ENCODE assay signal across 11 cellular contexts in genomic region chr1:80639777-80640533, GRCh38.
A peak's percentile ranks its signal among the peaks of the same experiment; 100 is the strongest.
DNase-seq lines count a peak whose midpoint lies in the region; ATAC-seq lines count a peak whose summit lies in the region.
"Had no signal": no experiment of that assay in that cellular context is flagged by ENCODE, and none has a peak within 500 bp of the region (broad histone marks: within the 10 kb centered on the region; RNA-seq: fewer than 3 reads in every experiment).

No MANE protein-coding gene starts in this region.

- H2AFZ ChIP-seq in mesenchymal stem cell (ENCODE audit: low read depth, low read length): no peak overlapping the region

- H3K4me1 Mint-ChIP-seq in natural killer cell treated with Interleukin-12 subunit alpha and Interleukin-12 subunit beta and Interleukin-15 and Interleukin-18, amount 100 ng/mL, for 72 hours (ENCODE audit: low read depth in 2 of 2): no peaks in the 10 kb centered on the region
- H3K4me1 Mint-ChIP-seq: activated naive CD8-positive, alpha-beta T cell treated with anti-CD3 and anti-CD28 coated beads for 36 hours had no signal

- no peak overlapping the region for H3K23ac ChIP-seq in mesenchymal stem cell (ENCODE audit: low read length in 2 of 2)

- H3K9me3 Mint-ChIP-seq in natural killer cell treated with Interleukin-12 subunit alpha and Interleukin-12 subunit beta and Interleukin-15 and Interleukin-18, amount 100 ng/mL, for 72 hours: peaks cover 17% of the 10 kb centered on the region
- H3K9me3 Mint-ChIP-seq: activated naive CD8-positive, alpha-beta T cell treated with anti-CD3 and anti-CD28 coated beads for 36 hours had no signal

- 44% methylated on average over 1 of the region's 2 CpGs for WGBS in mesenchymal stem cell

- H2BK5ac ChIP-seq in mesenchymal stem cell (ENCODE audit: low read depth, low read length, poor library complexity, severe bottlenecking): no peak overlapping the region

- H2AK5ac ChIP-seq in mesenchymal stem cell (ENCODE audit: low read length, severe bottlenecking): no peak overlapping the region

- no peak overlapping the region for H4K91ac ChIP-seq in mesenchymal stem cell (ENCODE audit: low read length)

- H3K27me3 Mint-ChIP-seq in natural killer cell treated with Interleukin-12 subunit alpha and Interleukin-12 subunit beta and Interleukin-15 and Interleukin-18, amount 100 ng/mL, for 72 hours: no peaks in the 10 kb centered on the region
- H3K27me3 Mint-ChIP-seq: activated naive CD8-positive, alpha-beta T cell treated with anti-CD3 and anti-CD28 coated beads for 36 hours had no signal

- no peak overlapping the region for H2BK12ac ChIP-seq in mesenchymal stem cell (ENCODE audit: low read length in 2 of 2)

- no peaks in the 10 kb centered on the region for H3K36me3 ChIP-seq in mesenchymal stem cell (ENCODE audit: control insufficient read depth in 1 of 2, insufficient read depth in 2 of 2, low read depth in 1 of 2, low read length in 2 of 2)

- H3K14ac ChIP-seq in mesenchymal stem cell (ENCODE audit: low read length in 2 of 2): no peak overlapping the region

- H3K27ac ChIP-seq in mesenchymal stem cell (ENCODE audit: low read length, poor library complexity, severe bottlenecking): no peak overlapping the region

- H3K4ac ChIP-seq in mesenchymal stem cell (ENCODE audit: low read depth in 1 of 2, low read length in 2 of 2): no peak overlapping the region

- H2BK120ac ChIP-seq in mesenchymal stem cell (ENCODE audit: low read depth, low read length): no peak overlapping the region

- no peak overlapping the region for H3K9ac ChIP-seq in mesenchymal stem cell (ENCODE audit: low read length)

- no peaks in the 10 kb centered on the region for H3K27me3 ChIP-seq in mesenchymal stem cell (ENCODE audit: control insufficient read depth in 1 of 2, insufficient read depth in 1 of 2, low read length in 2 of 2)

- no peak overlapping the region for H4K8ac ChIP-seq in mesenchymal stem cell (ENCODE audit: low read length)

- H3K36me3 Mint-ChIP-seq in natural killer cell treated with Interleukin-12 subunit alpha and Interleukin-12 subunit beta and Interleukin-15 and Interleukin-18, amount 100 ng/mL, for 72 hours: peaks cover 6% of the 10 kb centered on the region
- H3K36me3 Mint-ChIP-seq: activated naive CD8-positive, alpha-beta T cell treated with anti-CD3 and anti-CD28 coated beads for 36 hours had no signal

- H3K18ac ChIP-seq in mesenchymal stem cell (ENCODE audit: low read depth in 1 of 2, low read length in 2 of 2): no peak overlapping the region

- no peak overlapping the region for H3K4me3 ChIP-seq in mesenchymal stem cell (ENCODE audit: insufficient read depth in 1 of 2, low read depth in 1 of 2, low read length in 2 of 2)

- no peaks in the 10 kb centered on the region for H3K9me3 ChIP-seq in mesenchymal stem cell (ENCODE audit: control insufficient read depth, low read length)

- no peak overlapping the region for H3K27ac Mint-ChIP-seq in natural killer cell treated with Interleukin-12 subunit alpha and Interleukin-12 subunit beta and Interleukin-15 and Interleukin-18, amount 100 ng/mL, for 72 hours
- H3K27ac Mint-ChIP-seq: activated naive CD8-positive, alpha-beta T cell treated with anti-CD3 and anti-CD28 coated beads for 36 hours had no signal

- no peak overlapping the region for H3K4me2 ChIP-seq in mesenchymal stem cell (ENCODE audit: low read length, poor library complexity, severe bottlenecking)

- no peak overlapping the region for H3K4me3 Mint-ChIP-seq in natural killer cell treated with Interleukin-12 subunit alpha and Interleukin-12 subunit beta and Interleukin-15 and Interleukin-18, amount 100 ng/mL, for 72 hours
- H3K4me3 Mint-ChIP-seq: activated naive CD8-positive, alpha-beta T cell treated with anti-CD3 and anti-CD28 coated beads for 36 hours had no signal

- ATAC-seq in GM18867 (IDR thresholded peaks at IDR 0.05; ENCODE audit: unreplicated experiment) (peak; percentile 99), GM21717 (IDR thresholded peaks at IDR 0.05; ENCODE audit: unreplicated experiment) (peak; percentile 97), HG03342 (IDR thresholded peaks at IDR 0.05; ENCODE audit: unreplicated experiment) (peak; percentile 98)
- ATAC-seq in natural killer cell treated with Interleukin-12 subunit alpha and Interleukin-12 subunit beta and Interleukin-15 and Interleukin-18, amount 100 ng/mL, for 72 hours: no peak

- DNase-seq in foreskin melanocyte (peak; percentile 87), cerebellar cortex (ENCODE audit: low spot score) (no peak), mesenchymal stem cell (no peak), AG08396 (ENCODE audit: low spot score) (no peak)
- no peak for DNase-seq in natural killer cell treated with Interleukin-12 subunit alpha and Interleukin-12 subunit beta and Interleukin-15 and Interleukin-18, amount 100 ng/mL, for 72 hours (ENCODE audit: low spot score)
- DNase-seq: activated naive CD8-positive, alpha-beta T cell treated with anti-CD3 and anti-CD28 coated beads for 36 hours; DND-41; NCI-H526 had no signal

- H2BK15ac ChIP-seq in mesenchymal stem cell (ENCODE audit: low read depth, poor library complexity, severe bottlenecking): no peak overlapping the region

- no peaks in the 10 kb centered on the region for H3K4me1 ChIP-seq in mesenchymal stem cell (ENCODE audit: control insufficient read depth, insufficient read depth, low read depth, low read length)

- no peaks in the 10 kb centered on the region for H3K79me1 ChIP-seq in mesenchymal stem cell (replicated peaks; ENCODE audit: low read length, poor library complexity, severe bottlenecking)

Comparison
In these comparisons a context has a peak if more than half of its experiments do, and no peak if none do; other contexts are left out.
1. ATAC-seq: peak in GM18867 (single experiment), GM21717 (single experiment) and HG03342 (single experiment); none in natural killer cell treated with Interleukin-12 subunit alpha and Interleukin-12 subunit beta and Interleukin-15 and Interleukin-18, amount 100 ng/mL, for 72 hours (0 of 2).